ENCODE assay signal across 20 cellular contexts in the genomic region with DNA sequence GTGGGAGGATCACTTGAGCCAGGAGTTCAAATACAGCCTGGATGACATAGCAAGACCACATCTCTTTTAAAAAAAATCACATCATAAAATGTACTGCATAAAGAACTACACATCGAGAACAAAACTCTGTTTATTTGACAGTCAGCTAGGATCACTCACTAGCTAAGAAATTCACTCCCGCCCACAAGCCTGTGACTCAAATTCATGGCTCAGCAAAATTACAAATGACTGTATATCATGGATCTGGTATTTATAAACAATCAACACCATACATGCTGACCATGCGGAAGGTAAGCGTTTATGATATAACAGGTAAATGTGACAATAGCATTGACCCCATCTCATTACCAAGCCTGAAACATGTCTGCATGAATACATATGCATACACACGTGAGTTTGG.
DNase-seq lines count a peak whose midpoint lies in the region; FAIRE-seq and TF ChIP-seq lines count a peak whose summit lies in the region.
"Had no signal": no experiment of that assay in that cellular context is flagged by ENCODE, and none has a peak within 500 bp of the region (broad histone marks: within the 10 kb centered on the region; RNA-seq: fewer than 3 reads in every experiment).

No MANE protein-coding gene starts in this region.

- no peak for TF ChIP-seq CTCF in fibroblast of mammary gland (conservative IDR thresholded peaks at IDR 0.05; ENCODE audit: control insufficient read depth, insufficient read depth, low read depth, low read length)

- H3K9ac ChIP-seq in adipocyte (ENCODE audit: low read length): no peak overlapping the region
- H3K9ac ChIP-seq: SK-N-SH had no signal

- peaks cover under 1% of the 10 kb centered on the region for H3K9me3 ChIP-seq in adipocyte (ENCODE audit: control insufficient read depth, low read length)
- H3K9me3 ChIP-seq: adrenal gland, Peyer's patch, SK-N-SH, thyroid gland had no signal

- no peak overlapping the region for H3K4me3 ChIP-seq in adipocyte (ENCODE audit: low read length)
- H3K4me3 ChIP-seq in fibroblast of mammary gland (ENCODE audit: control insufficient read depth, low read depth, low read length): no peak overlapping the region
- H3K4me3 ChIP-seq in H7 (ENCODE audit: insufficient read depth, low read depth, low read length): no peak overlapping the region
- H3K4me3 ChIP-seq: adrenal gland, Peyer's patch, thyroid gland had no signal

- H3K36me3 ChIP-seq in adipocyte (ENCODE audit: control insufficient read depth, insufficient read depth, low read length, severe bottlenecking): no peaks in the 10 kb centered on the region
- H3K36me3 ChIP-seq in H7 (replicated peaks; ENCODE audit: control insufficient read depth, insufficient read depth, low read length): no peaks in the 10 kb centered on the region
- H3K36me3 ChIP-seq: adrenal gland, Peyer's patch, thyroid gland had no signal

- H3K27me3 ChIP-seq in adipocyte (replicated peaks; ENCODE audit: control insufficient read depth, insufficient read depth, low read length) (no peaks in the 10 kb centered on the region), H7 (ENCODE audit: control insufficient read depth, insufficient read depth, low read length) (no peaks in the 10 kb centered on the region)
- H3K27me3 ChIP-seq: adrenal gland, Peyer's patch, thyroid gland had no signal

- peaks cover 21% of the 10 kb centered on the region for H3K4me1 ChIP-seq in adipocyte (ENCODE audit: control insufficient read depth, insufficient read depth, low read length)
- H3K4me1 ChIP-seq: thyroid gland had no signal

- peak; percentile 54 for DNase-seq in stimulated activated CD4-positive, alpha-beta T cell treated with anti-CD3 and anti-CD28 coated beads, Interleukin-1b, Interleukin-23, amount 100 ng/mL, for 48 hours
- DNase-seq in stimulated activated CD4-positive, alpha-beta T cell treated with anti-CD3 and anti-CD28 coated beads, Interleukin-12 subunit alpha, Interleukin-12 subunit beta, amount 100 ng/mL, for 4 hours: no peak
- DNase-seq in adipocyte (ENCODE audit: low read depth) (peak; percentile 25), fibroblast of mammary gland (ENCODE audit: low read depth) (peak; percentile 68), H7 (no peak), epidermal melanocyte (ENCODE audit: insufficient read length, low spot score) (no peak), GM19239 (ENCODE audit: insufficient read length, low spot score) (no peak)
- DNase-seq: activated CD8-positive, alpha-beta memory T cell treated with anti-CD3 and anti-CD28 coated beads, Interleukin-2, amount 10 ng/mL, durations not matched to agents 7 days and 5 days; adrenal gland; central memory CD4-positive, alpha-beta T cell; DMS79; mesendoderm; naive B cell; NCI-H1105 treated with DMSO at 0.1 percent for 48 hours; Peyer's patch; right cardiac atrium; SK-N-SH; stimulated activated naive CD4-positive, alpha-beta T cell treated with Interleukin-2 at 50 U/mL for 16 hours; T1000; thyroid gland had no signal

- no peak for FAIRE-seq in GM19239 (lab: Jason Lieb, UNC)

Comparison
In these comparisons a context has a peak if more than half of its experiments do, and no peak if none do; other contexts are left out.
1. DNase-seq: peak in stimulated activated CD4-positive, alpha-beta T cell treated with anti-CD3 and anti-CD28 coated beads, Interleukin-1b, Interleukin-23, amount 100 ng/mL, for 48 hours (single experiment), adipocyte (single experiment) and fibroblast of mammary gland (single experiment); none in stimulated activated CD4-positive, alpha-beta T cell treated with anti-CD3 and anti-CD28 coated beads, Interleukin-12 subunit alpha, Interleukin-12 subunit beta, amount 100 ng/mL, for 4 hours (single experiment), H7 (single experiment), epidermal melanocyte (single experiment) and GM19239 (single experiment).